ENCODE assay signal across 15 cellular contexts in genomic region chr18:47560693-47561092, GRCh38.
"Had no signal": no experiment of that assay in that cellular context is flagged by ENCODE, and none has a peak within 500 bp of the region (broad histone marks: within the 10 kb centered on the region; RNA-seq: fewer than 3 reads in every experiment).

No MANE protein-coding gene starts in this region.

- H3K9me3 ChIP-seq: tibial artery had no signal

- H3K4me3 Mint-ChIP-seq: activated CD4-positive, alpha-beta T cell treated with anti-CD3 and anti-CD28 coated beads, Interleukin-2, amount 10 ng/mL, durations not matched to agents 7 days and 5 days; activated T-cell treated with anti-CD3 and anti-CD28 coated beads, Interleukin-2, amount 50 U/mL, for 72 hours; T-helper 2 cell treated with Interferon-gamma antibody and Interleukin-4, amounts not matched to agents 5 μg/mL and 100 μg/mL, for 36 hours had no signal

- ATAC-seq: activated naive CD4-positive, alpha-beta T cell treated with anti-CD3 and anti-CD28 coated beads, Interleukin-2, amount 50 U/mL, for 72 hours; activated T-cell treated with anti-CD3 and anti-CD28 coated beads, Interleukin-2, amount 50 U/mL, for 72 hours had no signal

- H3K4me3 ChIP-seq: lung, skin epidermis, tibial artery had no signal

- H3K27ac ChIP-seq: skin epidermis, tibial artery had no signal

- H3K9me3 Mint-ChIP-seq: activated CD4-positive, alpha-beta T cell treated with anti-CD3 and anti-CD28 coated beads, Interleukin-2, amount 10 ng/mL, durations not matched to agents 7 days and 5 days; T-helper 2 cell treated with Interferon-gamma antibody and Interleukin-4, amounts not matched to agents 5 μg/mL and 100 μg/mL, for 36 hours had no signal

- H3K36me3 ChIP-seq: tibial artery had no signal

- H3K27ac Mint-ChIP-seq: activated CD4-positive, alpha-beta T cell treated with anti-CD3 and anti-CD28 coated beads, Interleukin-2, amount 10 ng/mL, durations not matched to agents 7 days and 5 days; activated naive CD4-positive, alpha-beta T cell treated with anti-CD3 and anti-CD28 coated beads, Interleukin-2, amount 50 U/mL, for 72 hours; activated T-cell treated with anti-CD3 and anti-CD28 coated beads, Interleukin-2, amount 50 U/mL, for 72 hours; T-helper 2 cell treated with Interferon-gamma antibody and Interleukin-4, amounts not matched to agents 5 μg/mL and 100 μg/mL, for 36 hours had no signal

- H3K4me1 ChIP-seq: tibial artery had no signal

- DNase-seq: activated CD4-positive, alpha-beta T cell treated with anti-CD3 and anti-CD28 coated beads, Interleukin-2, amount 10 ng/mL, durations not matched to agents 7 days and 5 days; activated CD4-positive, CD25-positive, alpha-beta regulatory T cell; activated CD8-positive, alpha-beta memory T cell treated with anti-CD3 and anti-CD28 coated beads, Interleukin-2, amount 50 U/mL, for 48 hours; activated gamma-delta T cell; activated T-cell treated with anti-CD3 and anti-CD28 coated beads, Interleukin-2, amount 50 U/mL, for 72 hours; foreskin fibroblast; hippocampal formation; stimulated activated CD4-positive, alpha-beta T cell treated with anti-CD3 and anti-CD28 coated beads, Interleukin-15, amount 100 ng/mL, for 24 hours; stimulated activated CD4-positive, alpha-beta T cell treated with anti-CD3 and anti-CD28 coated beads, Interleukin-4, amount 100 ng/mL, for 24 hours; stimulated activated naive CD4-positive, alpha-beta T cell; tibial artery had no signal
